ENCODE assay signal across 38 cellular contexts in the genomic region with DNA sequence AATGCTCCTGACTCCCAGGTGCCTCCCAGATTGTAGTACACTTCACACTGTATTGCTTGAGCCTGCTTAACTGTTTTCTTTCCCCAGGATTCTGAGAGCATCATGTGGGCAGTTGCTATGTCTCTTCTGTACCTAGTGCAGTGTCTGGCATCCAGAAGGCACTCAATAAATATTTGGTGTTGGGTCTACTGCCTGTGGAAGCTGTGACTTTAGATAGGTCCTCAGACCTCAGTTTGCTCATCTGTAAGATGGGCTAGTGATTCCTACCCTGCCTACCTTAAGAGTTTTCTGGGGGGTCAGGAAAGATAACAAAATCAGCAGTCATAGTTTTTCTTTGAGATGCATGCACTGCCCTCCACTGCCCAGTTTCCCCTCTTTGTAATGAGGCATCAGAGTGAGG. TPM values are rescaled to one million over a fixed set of nuclear protein-coding genes. Genes with fewer than 3 reads are reported as not detected.
"Had no signal": no experiment of that assay in that cellular context is flagged by ENCODE, and none has a peak within 500 bp of the region (broad histone marks: within the 10 kb centered on the region; RNA-seq: fewer than 3 reads in every experiment).

No MANE protein-coding gene starts in this region.

- H3K27ac ChIP-seq: adrenal gland, body of pancreas, breast epithelium, cardiac muscle cell, colonic mucosa, WERI-Rb-1 had no signal

- H3K9me3 ChIP-seq: adrenal gland, body of pancreas, breast epithelium, colonic mucosa had no signal

- H3K36me3 Mint-ChIP-seq: activated naive CD4-positive, alpha-beta T cell treated with anti-CD3 and anti-CD28 coated beads, Interleukin-2, amount 50 U/mL, for 24 hours; activated naive CD8-positive, alpha-beta T cell treated with anti-CD3 and anti-CD28 coated beads for 36 hours had no signal

- H3K36me3 ChIP-seq: adrenal gland, breast epithelium, cardiac muscle cell, colonic mucosa, WERI-Rb-1 had no signal

- H3K4me3 ChIP-seq: adrenal gland, body of pancreas, breast epithelium, cardiac muscle cell, colonic mucosa had no signal

- H3K27me3 ChIP-seq: adrenal gland, body of pancreas, colonic mucosa had no signal

- H3K4me1 Mint-ChIP-seq: activated naive CD4-positive, alpha-beta T cell treated with anti-CD3 and anti-CD28 coated beads, Interleukin-2, amount 50 U/mL, for 24 hours; activated naive CD8-positive, alpha-beta T cell treated with anti-CD3 and anti-CD28 coated beads for 36 hours; endodermal cell; T-helper 17 cell had no signal

- H3K27ac Mint-ChIP-seq: activated B cell treated with CpG ODN at 0.5 μM for 24 hours; activated CD8-positive, alpha-beta T cell treated with anti-CD3 and anti-CD28 coated beads for 36 hours; activated naive CD4-positive, alpha-beta T cell treated with anti-CD3 and anti-CD28 coated beads for 36 hours; activated naive CD4-positive, alpha-beta T cell treated with anti-CD3 and anti-CD28 coated beads, Interleukin-2, amount 50 U/mL, for 24 hours; activated naive CD8-positive, alpha-beta T cell treated with anti-CD3 and anti-CD28 coated beads for 36 hours; activated naive CD8-positive, alpha-beta T cell treated with anti-CD3 and anti-CD28 coated beads, Interleukin-2, amount 50 U/mL, for 24 hours; activated T-helper 1 cell treated with anti-CD3 and anti-CD28 coated beads, Interleukin-12 subunit alpha, Interleukin-12 subunit beta, Interleukin-2, Interleukin-4 antibody, amounts not matched to agents 30 ng/mL and 10 ng/mL and 1 ng/mL, durations not matched to agents 14 hours and 24 hours and 36 hours; activated T-helper 2 cell treated with anti-CD3 and anti-CD28 coated beads, Interferon-gamma antibody, Interleukin-2, Interleukin-4, amounts not matched to agents 10 μg/mL and 5 μg/mL and 100 μg/mL, durations not matched to agents 14 hours and 24 hours and 36 hours; endodermal cell; T-helper 17 cell; T-helper 2 cell treated with Interferon-gamma antibody and Interleukin-4, amounts not matched to agents 5 μg/mL and 100 μg/mL, for 36 hours had no signal

- H3K4me1 ChIP-seq: adrenal gland, body of pancreas, breast epithelium, colonic mucosa had no signal

- H3K27me3 Mint-ChIP-seq: activated naive CD4-positive, alpha-beta T cell treated with anti-CD3 and anti-CD28 coated beads, Interleukin-2, amount 50 U/mL, for 24 hours had no signal

- H3K9me3 Mint-ChIP-seq: activated B cell treated with CpG ODN at 0.5 μM for 24 hours; activated CD8-positive, alpha-beta T cell treated with anti-CD3 and anti-CD28 coated beads for 36 hours; activated naive CD4-positive, alpha-beta T cell treated with anti-CD3 and anti-CD28 coated beads for 36 hours; activated naive CD4-positive, alpha-beta T cell treated with anti-CD3 and anti-CD28 coated beads, Interleukin-2, amount 50 U/mL, for 24 hours; activated naive CD8-positive, alpha-beta T cell treated with anti-CD3 and anti-CD28 coated beads for 36 hours; activated naive CD8-positive, alpha-beta T cell treated with anti-CD3 and anti-CD28 coated beads, Interleukin-2, amount 50 U/mL, for 24 hours; activated T-helper 1 cell treated with anti-CD3 and anti-CD28 coated beads, Interleukin-12 subunit alpha, Interleukin-12 subunit beta, Interleukin-2, Interleukin-4 antibody, amounts not matched to agents 30 ng/mL and 10 ng/mL and 1 ng/mL, durations not matched to agents 14 hours and 24 hours and 36 hours; activated T-helper 2 cell treated with anti-CD3 and anti-CD28 coated beads, Interferon-gamma antibody, Interleukin-2, Interleukin-4, amounts not matched to agents 10 μg/mL and 5 μg/mL and 100 μg/mL, durations not matched to agents 14 hours and 24 hours and 36 hours; endodermal cell; T-helper 2 cell treated with Interferon-gamma antibody and Interleukin-4, amounts not matched to agents 5 μg/mL and 100 μg/mL, for 36 hours had no signal

- ATAC-seq: activated CD4-positive, CD25-positive, alpha-beta regulatory T cell treated with anti-CD3 and anti-CD28 coated beads, Interleukin-2, amount 50 U/mL, for 24 hours; activated CD8-positive, alpha-beta T cell treated with anti-CD3 and anti-CD28 coated beads for 36 hours; activated naive CD8-positive, alpha-beta T cell treated with anti-CD3 and anti-CD28 coated beads, Interleukin-2, amount 50 U/mL, for 24 hours; body of pancreas; esophagus mucosa; T-helper 17 cell had no signal

- DNase-seq: activated B cell treated with CpG ODN at 0.5 μM for 24 hours; activated CD4-positive, alpha-beta T cell treated with anti-CD3 and anti-CD28 coated beads for 48 hours; activated CD4-positive, alpha-beta T cell treated with anti-CD3 and anti-CD28 coated beads, Interleukin-2, amount 50 U/mL, for 1 hour; activated CD4-positive, alpha-beta T cell treated with anti-CD3 and anti-CD28 coated beads, Interleukin-2, amount 50 U/mL, for 48 hours; activated CD8-positive, alpha-beta memory T cell treated with anti-CD3 and anti-CD28 coated beads for 24 hours; activated CD8-positive, alpha-beta memory T cell treated with anti-CD3 and anti-CD28 coated beads, Interleukin-2, amount 50 U/mL, for 4 hours; activated CD8-positive, alpha-beta T cell treated with anti-CD3 and anti-CD28 coated beads for 36 hours; activated effector memory CD4-positive, alpha-beta T cell treated with anti-CD3 and anti-CD28 coated beads, Interleukin-2, amount 50 U/mL, for 16 hours; activated naive CD4-positive, alpha-beta T cell treated with anti-CD3 and anti-CD28 coated beads for 36 hours; activated naive CD8-positive, alpha-beta T cell treated with anti-CD3 and anti-CD28 coated beads for 36 hours; activated naive CD8-positive, alpha-beta T cell treated with anti-CD3 and anti-CD28 coated beads, Interleukin-2, amount 50 U/mL, for 24 hours; activated T-cell treated with anti-CD3 and anti-CD28 coated beads, Interleukin-2, amount 50 U/mL, for 1 hour; activated T-cell treated with anti-CD3 and anti-CD28 coated beads, Interleukin-2, amount 50 U/mL, for 48 hours; adrenal gland; amygdala; body of pancreas; central memory CD4-positive, alpha-beta T cell; cerebellar nuclear complex; colonic mucosa; effector CD8-positive, alpha-beta T cell; endodermal cell; foreskin fibroblast; head of caudate nucleus; T-helper 1 cell; T-helper 17 cell; T1000; WERI-Rb-1 had no signal

- H3K4me3 Mint-ChIP-seq: activated B cell treated with CpG ODN at 0.5 μM for 24 hours; activated CD8-positive, alpha-beta T cell treated with anti-CD3 and anti-CD28 coated beads for 36 hours; activated naive CD4-positive, alpha-beta T cell treated with anti-CD3 and anti-CD28 coated beads for 36 hours; activated naive CD4-positive, alpha-beta T cell treated with anti-CD3 and anti-CD28 coated beads, Interleukin-2, amount 50 U/mL, for 24 hours; activated naive CD8-positive, alpha-beta T cell treated with anti-CD3 and anti-CD28 coated beads for 36 hours; activated naive CD8-positive, alpha-beta T cell treated with anti-CD3 and anti-CD28 coated beads, Interleukin-2, amount 50 U/mL, for 24 hours; activated T-helper 1 cell treated with anti-CD3 and anti-CD28 coated beads, Interleukin-12 subunit alpha, Interleukin-12 subunit beta, Interleukin-2, Interleukin-4 antibody, amounts not matched to agents 30 ng/mL and 10 ng/mL and 1 ng/mL, durations not matched to agents 14 hours and 24 hours and 36 hours; endodermal cell; T-helper 17 cell; T-helper 2 cell treated with Interferon-gamma antibody and Interleukin-4, amounts not matched to agents 5 μg/mL and 100 μg/mL, for 36 hours had no signal

RNA-seq across cellular contexts. Expression of gene ATP2B2, which starts 50.5 kb away (rescaled TPM):
- total RNA-seq: activated B cell treated with CpG ODN at 0.5 μM for 24 hours; activated CD8-positive, alpha-beta T cell treated with anti-CD3 and anti-CD28 coated beads for 36 hours; activated naive CD4-positive, alpha-beta T cell treated with anti-CD3 and anti-CD28 coated beads for 36 hours; activated naive CD8-positive, alpha-beta T cell treated with anti-CD3 and anti-CD28 coated beads for 36 hours; activated T-helper 1 cell treated with anti-CD3 and anti-CD28 coated beads, Interleukin-12 subunit alpha, Interleukin-12 subunit beta, Interleukin-2, Interleukin-4 antibody, amounts not matched to agents 30 ng/mL and 10 ng/mL and 1 ng/mL, durations not matched to agents 14 hours and 24 hours and 36 hours; activated T-helper 2 cell treated with anti-CD3 and anti-CD28 coated beads, Interferon-gamma antibody, Interleukin-2, Interleukin-4, amounts not matched to agents 10 μg/mL and 5 μg/mL and 100 μg/mL, durations not matched to agents 14 hours and 24 hours and 36 hours; dermis microvascular lymphatic vessel endothelial cell; epithelial cell of proximal tubule; T-helper 17 cell had no signal
- polyA plus RNA-seq: aorta had no signal
